In the genomic region with DNA sequence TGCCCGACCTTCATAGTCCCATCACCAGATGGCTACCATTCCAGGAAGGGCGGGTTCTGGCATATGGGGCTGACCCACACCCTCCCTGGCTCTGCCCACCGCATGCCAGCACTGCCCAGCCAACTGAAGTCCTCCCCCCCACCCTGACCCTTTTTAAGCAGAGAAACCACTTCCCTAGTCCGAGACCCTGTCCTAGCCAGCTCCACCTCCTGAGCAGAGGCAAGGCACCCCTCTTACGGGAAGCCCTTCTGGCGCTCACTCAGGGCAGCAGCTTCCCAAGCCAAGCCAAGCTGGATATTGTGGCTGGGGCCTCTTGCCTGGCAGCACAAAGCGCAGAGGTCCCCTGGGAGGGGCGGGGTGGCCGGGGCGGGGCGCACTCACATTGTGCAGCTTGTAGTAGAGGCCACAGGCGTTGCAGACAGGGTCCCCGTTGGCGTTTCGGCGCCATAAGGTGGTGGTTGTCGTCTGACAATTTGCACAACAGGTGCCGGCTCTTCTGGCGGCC, we compare ENCODE assay signal across 16 cellular contexts. TPM values are rescaled to one million over a fixed set of nuclear protein-coding genes. Genes with fewer than 3 reads are reported as not detected.
DNase-seq lines count a peak whose midpoint lies in the region; ATAC-seq and TF ChIP-seq lines count a peak whose summit lies in the region.
"Had no signal": no experiment of that assay in that cellular context is flagged by ENCODE, and none has a peak within 500 bp of the region (broad histone marks: within the 10 kb centered on the region; RNA-seq: fewer than 3 reads in every experiment).

No MANE protein-coding gene starts in this region.

- in situ Hi-C loops in brain microvascular endothelial cell (cut with HindIII; ENCODE audit: low pct_ligation_motif_present, low sequenced_read_pairs) = no loop called here

- H3K27ac ChIP-seq in H9 (ENCODE audit: insufficient read length, low read depth, low read length) (no peak overlapping the region), VCaP (peak overlapping the region; percentile 98), spleen (peak overlapping the region; percentile 4 to 95 (median 78)), brain microvascular endothelial cell (no peak overlapping the region)
- H3K27ac ChIP-seq: colonic mucosa, SK-N-MC had no signal

- H4K91ac ChIP-seq in H9 (ENCODE audit: insufficient read length, low read depth, low read length) = no peak overlapping the region

- H2AK5ac ChIP-seq in H9 (ENCODE audit: insufficient read length, low read length) = no peak overlapping the region

- H3K4me2 ChIP-seq in H9 (ENCODE audit: insufficient read depth, insufficient read length, low read length) = peak overlapping the region; percentile 7

- no peak overlapping the region for H2BK15ac ChIP-seq in H9 (ENCODE audit: low read depth, low read length)

- peaks cover 0 to 6% (median 0%) of the 10 kb centered on the region in 3 experiments; a peak in 3 of 7 replicates for H3K36me3 Mint-ChIP-seq in H9 (ENCODE audit: insufficient read depth in 1 of 3, low read depth in 3 of 3)
- H3K36me3 Mint-ChIP-seq: activated naive CD8-positive, alpha-beta T cell treated with anti-CD3 and anti-CD28 coated beads for 36 hours; naive thymus-derived CD4-positive, alpha-beta T cell had no signal

- H3K4me3 ChIP-seq in spleen (no peak overlapping the region), brain microvascular endothelial cell (ENCODE audit: low read depth, low read length) (no peak overlapping the region)
- H3K4me3 ChIP-seq: colonic mucosa, sigmoid colon, SK-N-MC had no signal

- H3K9me3 ChIP-seq in H9 (ENCODE audit: control insufficient read depth, low read depth, low read length) = no peaks in the 10 kb centered on the region
- H3K9me3 ChIP-seq in spleen = no peaks in the 10 kb centered on the region
- H3K9me3 ChIP-seq: colonic mucosa, sigmoid colon had no signal

- H3K79me2 ChIP-seq in H9 (ENCODE audit: insufficient read depth, low read length) = no peaks in the 10 kb centered on the region

- H3K23me2 ChIP-seq in H9 (ENCODE audit: insufficient read length, low read depth, low read length, poor library complexity, severe bottlenecking) = peaks cover 6% of the 10 kb centered on the region

- no peak overlapping the region for H4K5ac ChIP-seq in H9 (ENCODE audit: insufficient read length, low read depth, low read length)

- H4K20me1 ChIP-seq in H9 (ENCODE audit: control insufficient read depth, insufficient read depth, insufficient read length) = peaks cover 7% of the 10 kb centered on the region

- no peak overlapping the region; a peak in 1 of 7 replicates for H3K27ac Mint-ChIP-seq in H9
- H3K27ac Mint-ChIP-seq: activated naive CD8-positive, alpha-beta T cell treated with anti-CD3 and anti-CD28 coated beads for 36 hours; CD4-positive, alpha-beta T cell; naive thymus-derived CD4-positive, alpha-beta T cell had no signal

- H2BK5ac ChIP-seq in H9 (ENCODE audit: insufficient read length, low read length) = no peak overlapping the region

- no CpG with 5 or more reads among the region's 19 CpGs for WGBS in H9 (ENCODE audit: extremely low coverage, insufficient read length, low lambda C conversion rate)
- 41 to 66% (median 61%) methylated on average over 14 to 19 of the region's 19 CpGs for WGBS in spleen, 5 donors

- no peak overlapping the region for H4K8ac ChIP-seq in H9 (replicated peaks; ENCODE audit: insufficient read length, low read depth, low read length)

- no peaks in the 10 kb centered on the region for H3K79me1 ChIP-seq in H9 (ENCODE audit: insufficient read depth, low read depth, low read length, poor library complexity, severe bottlenecking)

- peak overlapping the region in 1 of 2 experiments; percentile 76; a peak in 1 of 5 replicates for H3K4me3 Mint-ChIP-seq in H9
- H3K4me3 Mint-ChIP-seq: activated naive CD8-positive, alpha-beta T cell treated with anti-CD3 and anti-CD28 coated beads for 36 hours; CD4-positive, alpha-beta T cell had no signal

- TF ChIP-seq POLR2A in spleen (IDR thresholded peaks at IDR 0.05) = no peak

- no peak overlapping the region for H3K56ac ChIP-seq in H9 (ENCODE audit: insufficient read length, low read depth, low read length)

- H3K4me1 ChIP-seq in H9 (ENCODE audit: insufficient read depth, low read length) (peaks cover 2% of the 10 kb centered on the region; the same call in 1 of the 2 replicates), spleen (peaks cover 15 to 74% (median 54%) of the 10 kb centered on the region in 6 donors)
- H3K4me1 ChIP-seq: colonic mucosa had no signal

- peaks cover 0 to 2% of the 10 kb centered on the region in 2 experiments; a peak in 1 of 5 replicates for H3K9me3 Mint-ChIP-seq in H9
- H3K9me3 Mint-ChIP-seq: activated naive CD8-positive, alpha-beta T cell treated with anti-CD3 and anti-CD28 coated beads for 36 hours; CD4-positive, alpha-beta T cell; naive thymus-derived CD4-positive, alpha-beta T cell had no signal

- no peak overlapping the region for H3K14ac ChIP-seq in H9 (ENCODE audit: insufficient read depth, low read length)

- no peak overlapping the region for H3K4ac ChIP-seq in H9 (ENCODE audit: low read depth, low read length)

- no peak overlapping the region for H2BK12ac ChIP-seq in H9 (ENCODE audit: insufficient read length, low read depth, low read length)

- H3K9ac ChIP-seq in H9 (ENCODE audit: extremely low read depth, insufficient read length, low read length) = no peak overlapping the region

- peaks cover 0 to 17% (median 0%) of the 10 kb centered on the region in 6 donors for H3K36me3 ChIP-seq in spleen
- H3K36me3 ChIP-seq in brain microvascular endothelial cell (replicated peaks) = no peaks in the 10 kb centered on the region
- H3K36me3 ChIP-seq: colonic mucosa, sigmoid colon had no signal

- no peak overlapping the region for H3K23ac ChIP-seq in H9 (ENCODE audit: insufficient read length, low read depth, low read length)

- DNase-seq in H9 = no peak
- peak; percentile 85 for DNase-seq in left cardiac atrium
- peak; percentile 74 for DNase-seq in spleen
- DNase-seq in brain microvascular endothelial cell = no peak
- DNase-seq in A172 (ENCODE audit: low spot score) = no peak
- no peak for DNase-seq in head of caudate nucleus
- DNase-seq: activated naive CD8-positive, alpha-beta T cell treated with anti-CD3 and anti-CD28 coated beads for 36 hours; CD4-positive, alpha-beta T cell; colonic mucosa; naive thymus-derived CD4-positive, alpha-beta T cell; NCI-H1092 treated with DMSO at 0.1 percent for 48 hours; sigmoid colon had no signal

- peaks cover 85% of the 10 kb centered on the region for H3K27me3 ChIP-seq in H9 (ENCODE audit: insufficient read depth, low read length)
- H3K27me3 ChIP-seq in spleen (replicated peaks in 1 of 7) = peaks cover 3 to 68% (median 30%) of the 10 kb centered on the region in 7 donors
- H3K27me3 ChIP-seq in brain microvascular endothelial cell (replicated peaks) = peaks cover 60% of the 10 kb centered on the region

- H3K18ac ChIP-seq in H9 (ENCODE audit: insufficient read length, low read depth, low read length) = no peak overlapping the region

- H3T11ph ChIP-seq in H9 (ENCODE audit: low read length) = no peak overlapping the region

- peaks cover 100% of the 10 kb centered on the region for H3K27me3 Mint-ChIP-seq in H9 (ENCODE audit: low read depth)

- peaks cover 40 to 69% of the 10 kb centered on the region in 2 experiments for H3K4me1 Mint-ChIP-seq in H9

- TF ChIP-seq CTCF in H9 (conservative IDR thresholded peaks at IDR 0.05) (no peak), VCaP (conservative IDR thresholded peaks at IDR 0.05) (no peak), spleen (IDR thresholded peaks at IDR 0.05 in 8 of 11, conservative IDR thresholded peaks at IDR 0.05 in 3 of 11) (no peak), brain microvascular endothelial cell (IDR thresholded peaks at IDR 0.05; ENCODE audit: low read depth, low read length, missing control alignments) (no peak)

- ATAC-seq in left cardiac atrium (peak; percentile 43 to 57), GM18873 (IDR thresholded peaks at IDR 0.05; ENCODE audit: low FRiP score, unreplicated experiment) (no peak)
- ATAC-seq: naive thymus-derived CD4-positive, alpha-beta T cell had no signal

- no peak overlapping the region for H2AFZ ChIP-seq in H9 (ENCODE audit: low read length)

- no peak overlapping the region for H2BK20ac ChIP-seq in H9 (ENCODE audit: low read depth, low read length, poor library complexity, severe bottlenecking)

- H2BK120ac ChIP-seq in H9 (ENCODE audit: low read depth, low read length, poor library complexity, severe bottlenecking) = no peak overlapping the region

- intact Hi-C loops in left cardiac atrium (cut with DNase I) = no loop called here
- intact Hi-C loops in spleen (cut with DNase I; ENCODE audit: low total_unique reads) = no loop called here
- intact Hi-C loops in head of caudate nucleus (cut with DNase I) = no loop called here

RNA-seq across cellular contexts. Expression of a gene that starts 11.5 kb away (rescaled TPM):
- 1.9 and 2.7 TPM in 2 replicates for total RNA-seq in H9 (2021)
- 10 to 100 TPM in 1 of 2 donors, 1 to 10 TPM in 1; 8.9 to 23.8 TPM for total RNA-seq in left cardiac atrium
- 10 to 100 TPM; 14.4 to 28.6 (median 19.3) TPM for total RNA-seq in spleen
- 10 to 100 TPM in 1 of 3 donors, 1 to 10 TPM in 2; 2.2 to 11.9 (median 3.4) TPM for polyA plus RNA-seq in spleen
- total RNA-seq in A172 (2014; rRNA removed; shearing (Covaris generic)) = 5.5 and 8.4 TPM in 2 replicates
- polyA plus RNA-seq: keratinocyte; naive thymus-derived CD4-positive, alpha-beta T cell had no signal

RNA-seq across cellular contexts. Expression of a gene that starts 14.8 kb away (rescaled TPM):
- total RNA-seq in H9 (2021) (not detected in 2 replicates), left cardiac atrium (not detected), spleen (not detected)
- not detected for polyA plus RNA-seq in spleen
- not detected in 2 replicates for total RNA-seq in A172 (2014; rRNA removed; shearing (Covaris generic))
- total RNA-seq: activated naive CD8-positive, alpha-beta T cell treated with anti-CD3 and anti-CD28 coated beads for 36 hours; CD4-positive, alpha-beta T cell; colonic mucosa; naive thymus-derived CD4-positive, alpha-beta T cell; sigmoid colon had no signal
- polyA plus RNA-seq: keratinocyte; naive thymus-derived CD4-positive, alpha-beta T cell; sigmoid colon had no signal

Comparison
In these comparisons a context has a peak if more than half of its experiments do, and no peak if none do; other contexts are left out.
1. DNase-seq: peak in left cardiac atrium (single experiment) and spleen (single experiment); none in H9 (single experiment), brain microvascular endothelial cell (single experiment), A172 (single experiment) and head of caudate nucleus (0 of 42).
2. H3K27ac ChIP-seq: peak in VCaP (single experiment) and spleen (8 of 8); none in H9 (single experiment) and brain microvascular endothelial cell (single experiment).